Comparison of ENCODE assay signal across 7 cellular contexts in genomic region chr16:80776856-80777255, GRCh38.
"Had no signal": no experiment of that assay in that cellular context is flagged by ENCODE, and none has a peak within 500 bp of the region (broad histone marks: within the 10 kb centered on the region; RNA-seq: fewer than 3 reads in every experiment).

No MANE protein-coding gene starts in this region.

- H3K4me3 ChIP-seq: GM23248 had no signal

- H3K27ac Mint-ChIP-seq: H9, IgD-negative memory B cell had no signal

- H2AFZ ChIP-seq: GM23248 had no signal

- H3K9ac ChIP-seq: GM23248 had no signal

- H3K4me1 Mint-ChIP-seq: H9 had no signal

- H3K4me3 Mint-ChIP-seq: H9, IgD-negative memory B cell had no signal

- H3K27me3 Mint-ChIP-seq: IgD-negative memory B cell had no signal

- DNase-seq: GM23248, GOT3, H9, HCEC 1CT, KBM-7 had no signal

- H3K27ac ChIP-seq: GM23248, HL-60 had no signal
